In genomic region chr2:55153564-55154315, GRCh38 we compare ENCODE assay signal across 12 cellular contexts.
DNase-seq lines count a peak whose midpoint lies in the region; ATAC-seq, FAIRE-seq and TF ChIP-seq lines count a peak whose summit lies in the region.
"Had no signal": no experiment of that assay in that cellular context is flagged by ENCODE, and none has a peak within 500 bp of the region (broad histone marks: within the 10 kb centered on the region; RNA-seq: fewer than 3 reads in every experiment).

No MANE protein-coding gene starts in this region.

- DNase-seq in SIG-M5 treated with dmso at 0.1 percent for 504 hours (lab: John Stamatoyannopoulos, UW; ENCODE audit: unreplicated experiment) (peak; percentile 28), SIG-M5 (lab: John Stamatoyannopoulos, UW) (no peak), RWPE1 (ENCODE audit: low spot score) (peak; percentile 37), keratinocyte (ENCODE audit: low read depth, low spot score) (no peak), vagina (ENCODE audit: extremely low spot score in 2 of 2) (no peak), COR-L47 (lab: John Stamatoyannopoulos, UW) (no peak)
- DNase-seq in CD4-positive, alpha-beta memory T cell: no peak
- DNase-seq in activated CD8-positive, alpha-beta T cell treated with anti-CD3 and anti-CD28 coated beads for 36 hours: no peak
- DNase-seq: activated CD8-positive, alpha-beta memory T cell treated with anti-CD3 and anti-CD28 coated beads, Interleukin-2, amount 50 U/mL, for 4 hours; midbrain; NCI-H187 treated with DMSO at 0.1 percent for 48 hours had no signal

- H3K4me1 ChIP-seq in keratinocyte (ENCODE audit: control insufficient read depth, extremely low read depth, insufficient read depth, low read length) (peaks cover 56% of the 10 kb centered on the region), vagina (peaks cover 75% of the 10 kb centered on the region)
- no peaks in the 10 kb centered on the region for H3K4me1 ChIP-seq in CD4-positive, alpha-beta memory T cell (ENCODE audit: insufficient read depth, low read length)

- no peaks in the 10 kb centered on the region for H3K9me1 ChIP-seq in keratinocyte (ENCODE audit: control insufficient read depth, extremely low read depth, insufficient read depth, low read length)

- FAIRE-seq in keratinocyte (lab: Jason Lieb, UNC): peak; percentile 67

- H3K27me3 ChIP-seq in keratinocyte (ENCODE audit: control insufficient read depth, extremely low read depth, insufficient read depth, low read length): no peaks in the 10 kb centered on the region
- H3K27me3 ChIP-seq in vagina: no peaks in the 10 kb centered on the region
- no peaks in the 10 kb centered on the region for H3K27me3 ChIP-seq in CD4-positive, alpha-beta memory T cell (ENCODE audit: insufficient read depth, low read length)
- H3K27me3 ChIP-seq: tibial nerve had no signal

- CTCF ChIA-PET in RWPE1 (lab: Yijun Ruan, JAX): interaction anchor here (1.1 kb wide), 1 partner anchor 100 kb away, joined by 3 read pairs; no protein-coding TSS in a partner anchor
- CTCF ChIA-PET in CD4-positive, alpha-beta memory T cell (lab: Charles Lee; ENCODE audit: partially characterized antibody): interaction anchor here (0.8 to 1.1 kb wide), 2 partner anchors 11 to 15 kb away, joined by 3 to 5 read pairs; no protein-coding TSS in a partner anchor
- CTCF ChIA-PET in activated CD8-positive, alpha-beta T cell treated with anti-CD3 and anti-CD28 coated beads for 36 hours (lab: Charles Lee): interaction anchor here (1.2 to 1.7 kb wide), 2 partner anchors 11 to 15 kb away, joined by 5 read pairs; no protein-coding TSS in a partner anchor

- dilution Hi-C loops in keratinocyte (cut with MboI; ENCODE audit: extremely low pct_ligation_motif_present, low sequenced_read_pairs): loop anchor here (25.0 kb wide), 1 partner anchor 116 kb away; no protein-coding TSS in a partner anchor

- peak overlapping the region; percentile 49 for H3K9ac ChIP-seq in keratinocyte (ENCODE audit: control insufficient read depth, extremely low read depth, insufficient read depth, low read length)

- no peak overlapping the region for H3K27ac Mint-ChIP-seq in CD4-positive, alpha-beta memory T cell
- H3K27ac Mint-ChIP-seq in activated CD8-positive, alpha-beta T cell treated with anti-CD3 and anti-CD28 coated beads for 36 hours: no peak overlapping the region

- ATAC-seq in activated CD8-positive, alpha-beta T cell treated with anti-CD3 and anti-CD28 coated beads for 36 hours: no peak

- peak overlapping the region in 2 of 3 experiments; percentile 39 to 59 for H3K4me3 ChIP-seq in keratinocyte (ENCODE audit: control insufficient read depth in 2 of 3, extremely low read depth in 1 of 3, insufficient read depth in 2 of 3, low read depth in 1 of 3, low read length in 3 of 3)
- H3K4me3 ChIP-seq in vagina: no peak overlapping the region
- H3K4me3 ChIP-seq in CD4-positive, alpha-beta memory T cell (ENCODE audit: low read length in 2 of 2): no peak overlapping the region
- H3K4me3 ChIP-seq: tibial nerve had no signal

- no peaks in the 10 kb centered on the region for H3K27me3 Mint-ChIP-seq in CD4-positive, alpha-beta memory T cell
- no peaks in the 10 kb centered on the region for H3K27me3 Mint-ChIP-seq in activated CD8-positive, alpha-beta T cell treated with anti-CD3 and anti-CD28 coated beads for 36 hours

- H3K4me3 Mint-ChIP-seq in CD4-positive, alpha-beta memory T cell: no peak overlapping the region
- H3K4me3 Mint-ChIP-seq in activated CD8-positive, alpha-beta T cell treated with anti-CD3 and anti-CD28 coated beads for 36 hours: no peak overlapping the region

- H3K36me3 Mint-ChIP-seq in CD4-positive, alpha-beta memory T cell: no peaks in the 10 kb centered on the region
- H3K36me3 Mint-ChIP-seq in activated CD8-positive, alpha-beta T cell treated with anti-CD3 and anti-CD28 coated beads for 36 hours (ENCODE audit: low read depth): no peaks in the 10 kb centered on the region

- H3K36me3 ChIP-seq in keratinocyte (ENCODE audit: control insufficient read depth in 2 of 2, extremely low read depth in 1 of 2, insufficient read depth in 2 of 2, low read length in 2 of 2): no peaks in the 10 kb centered on the region
- no peaks in the 10 kb centered on the region for H3K36me3 ChIP-seq in vagina
- H3K36me3 ChIP-seq in CD4-positive, alpha-beta memory T cell (ENCODE audit: insufficient read depth, low read length): no peaks in the 10 kb centered on the region
- H3K36me3 ChIP-seq: tibial nerve had no signal

- POLR2A ChIA-PET in RWPE1 (lab: Yijun Ruan, JAX; ENCODE audit: low non-redundant PET): no interaction called here
- POLR2A ChIA-PET in CD4-positive, alpha-beta memory T cell (lab: Charles Lee; ENCODE audit: partially characterized antibody): no interaction called here
- POLR2A ChIA-PET in activated CD8-positive, alpha-beta T cell treated with anti-CD3 and anti-CD28 coated beads for 36 hours (lab: Charles Lee): interaction anchor here (1.5 kb wide), 1 partner anchor 15 kb away, joined by 3 read pairs; no protein-coding TSS in a partner anchor

- H3K4me2 ChIP-seq in keratinocyte (ENCODE audit: control insufficient read depth, extremely low read depth, insufficient read depth, low read depth, low read length): peak overlapping the region; percentile 86

- H2AFZ ChIP-seq in keratinocyte (ENCODE audit: control insufficient read depth, low read length): peak overlapping the region; percentile 22

- H3K79me2 ChIP-seq in keratinocyte (ENCODE audit: control insufficient read depth, insufficient read depth, low read length): no peaks in the 10 kb centered on the region

- TF ChIP-seq CTCF in RWPE1 (conservative IDR thresholded peaks at IDR 0.05; ENCODE audit: low read depth) (no peak), keratinocyte (optimal IDR thresholded peaks at IDR 0.05 in 1 of 3, IDR thresholded peaks at IDR 0.05 in 1 of 3, conservative IDR thresholded peaks at IDR 0.05 in 1 of 3; ENCODE audit: extremely low read depth in 1 of 3, insufficient read depth in 2 of 3, low read length in 3 of 3) (no peak), vagina (IDR thresholded peaks at IDR 0.05) (no peak)
- TF ChIP-seq CTCF in activated CD8-positive, alpha-beta T cell treated with anti-CD3 and anti-CD28 coated beads for 36 hours (IDR thresholded peaks at IDR 0.05): no peak

- H3K4me1 Mint-ChIP-seq in CD4-positive, alpha-beta memory T cell: peaks cover 2 to 8% (median 7%) of the 10 kb centered on the region in 4 donors
- peaks cover 4% of the 10 kb centered on the region for H3K4me1 Mint-ChIP-seq in activated CD8-positive, alpha-beta T cell treated with anti-CD3 and anti-CD28 coated beads for 36 hours (ENCODE audit: low read depth)

- H4K20me1 ChIP-seq in keratinocyte (ENCODE audit: control insufficient read depth, extremely low read depth, insufficient read depth, low read length): no peaks in the 10 kb centered on the region

- H3K9me3 ChIP-seq in keratinocyte (ENCODE audit: control insufficient read depth, low read depth, low read length): no peaks in the 10 kb centered on the region
- no peaks in the 10 kb centered on the region for H3K9me3 ChIP-seq in vagina
- H3K9me3 ChIP-seq in CD4-positive, alpha-beta memory T cell (ENCODE audit: control insufficient read depth in 1 of 2, low read length in 2 of 2): no peaks in the 10 kb centered on the region
- H3K9me3 ChIP-seq: tibial nerve had no signal

- H3K27ac ChIP-seq in RWPE1: peak overlapping the region; percentile 98
- H3K27ac ChIP-seq in keratinocyte (ENCODE audit: control insufficient read depth, insufficient read depth, low read length): peak overlapping the region; percentile 87
- H3K27ac ChIP-seq in vagina: peak overlapping the region; percentile 71
- no peak overlapping the region for H3K27ac ChIP-seq in CD4-positive, alpha-beta memory T cell (ENCODE audit: low read depth, low read length)

- TF ChIP-seq POLR2A in vagina (IDR thresholded peaks at IDR 0.05): no peak

- intact Hi-C loops in vagina (cut with DNase I): no loop called here
- intact Hi-C loops in CD4-positive, alpha-beta memory T cell (cut with micrococcal nuclease): no loop called here
- intact Hi-C loops in activated CD8-positive, alpha-beta T cell treated with anti-CD3 and anti-CD28 coated beads for 36 hours (cut with micrococcal nuclease): no loop called here

- H3K9me3 Mint-ChIP-seq in CD4-positive, alpha-beta memory T cell: no peaks in the 10 kb centered on the region
- H3K9me3 Mint-ChIP-seq in activated CD8-positive, alpha-beta T cell treated with anti-CD3 and anti-CD28 coated beads for 36 hours: no peaks in the 10 kb centered on the region

Comparison
In these comparisons a context has a peak if more than half of its experiments do, and no peak if none do; other contexts are left out.
1. DNase-seq: peak in SIG-M5 treated with dmso at 0.1 percent for 504 hours (single experiment) and RWPE1 (single experiment); none in SIG-M5 (single experiment), keratinocyte (single experiment), vagina (0 of 2), CD4-positive, alpha-beta memory T cell (0 of 5), activated CD8-positive, alpha-beta T cell treated with anti-CD3 and anti-CD28 coated beads for 36 hours (single experiment) and COR-L47 (single experiment).
2. H3K4me3 ChIP-seq: peak in keratinocyte (2 of 3); none in vagina (0 of 2) and CD4-positive, alpha-beta memory T cell (0 of 2).